Comparison of ENCODE assay signal across 28 cellular contexts in genomic region chr1:100892554-100892953, GRCh38. TPM values are rescaled to one million over a fixed set of nuclear protein-coding genes. Genes with fewer than 3 reads are reported as not detected.
DNase-seq lines count a peak whose midpoint lies in the region; ATAC-seq and TF ChIP-seq lines count a peak whose summit lies in the region.
"Had no signal": no experiment of that assay in that cellular context is flagged by ENCODE, and none has a peak within 500 bp of the region (broad histone marks: within the 10 kb centered on the region; RNA-seq: fewer than 3 reads in every experiment).

No MANE protein-coding gene starts in this region.

- H3K27ac ChIP-seq in endodermal cell (ENCODE audit: low read depth, low read length), result no peak overlapping the region
- H3K27ac ChIP-seq: adrenal gland, left ventricle myocardium inferior, skin epidermis, uterus, VCaP had no signal

- WGBS in endodermal cell (ENCODE audit: insufficient coverage in 1 of 2, insufficient read length in 1 of 2), 2 experiments, result 89 to 100% methylated on average over 3 of the region's 3 CpGs

- H3K4me3 ChIP-seq in NB4 (ENCODE audit: low read depth, low read length) (peak overlapping the region; percentile 12), endodermal cell (ENCODE audit: low read length) (peak overlapping the region; percentile 100)
- H3K4me3 ChIP-seq: adrenal gland, gastroesophageal sphincter, left ventricle myocardium inferior, skin epidermis, uterus had no signal

- no peak overlapping the region for H3K9ac ChIP-seq in endodermal cell (ENCODE audit: extremely low read depth, low read length, poor library complexity, severe bottlenecking)

- no peaks in the 10 kb centered on the region for H3K27me3 Mint-ChIP-seq in activated T-cell treated with anti-CD3 and anti-CD28 coated beads, Interleukin-2, amount 50 U/mL, for 72 hours (ENCODE audit: low read depth)
- H3K27me3 Mint-ChIP-seq in endodermal cell (ENCODE audit: insufficient read depth) (no peaks in the 10 kb centered on the region), progenitor cell of endocrine pancreas (no peaks in the 10 kb centered on the region)

- TF ChIP-seq CTCF in NB4 (IDR thresholded peaks at IDR 0.05; ENCODE audit: low read depth, low read length), result no peak
- TF ChIP-seq CTCF in endodermal cell (conservative IDR thresholded peaks at IDR 0.05), result no peak
- TF ChIP-seq CTCF in progenitor cell of endocrine pancreas (IDR thresholded peaks at IDR 0.05; ENCODE audit: unreplicated experiment), result no peak

- H3K9me3 Mint-ChIP-seq in activated T-cell treated with anti-CD3 and anti-CD28 coated beads, Interleukin-2, amount 50 U/mL, for 72 hours, result peaks cover 8 to 14% of the 10 kb centered on the region in 2 donors
- H3K9me3 Mint-ChIP-seq in endodermal cell, result peaks cover 44% of the 10 kb centered on the region
- peaks cover 27% of the 10 kb centered on the region for H3K9me3 Mint-ChIP-seq in progenitor cell of endocrine pancreas (ENCODE audit: low read depth)

- TF ChIP-seq POLR2A in NB4 (IDR thresholded peaks at IDR 0.05; ENCODE audit: extremely low read depth, insufficient read length), result no peak

- H3K4me1 ChIP-seq in endodermal cell (ENCODE audit: control insufficient read depth, insufficient read depth, low read length), result no peaks in the 10 kb centered on the region
- H3K4me1 ChIP-seq: BE2C had no signal

- H3K27me3 ChIP-seq in endodermal cell (ENCODE audit: control insufficient read depth, insufficient read depth, low read length, poor library complexity, severe bottlenecking), result no peaks in the 10 kb centered on the region
- H3K27me3 ChIP-seq: adrenal gland, BE2C, esophagus muscularis mucosa, gastroesophageal sphincter, uterus had no signal

- H3K9me3 ChIP-seq in endodermal cell (ENCODE audit: control insufficient read depth, low read length), result peaks cover 45% of the 10 kb centered on the region
- H3K9me3 ChIP-seq: BE2C, uterus had no signal

- no peak overlapping the region for H3K27ac Mint-ChIP-seq in activated T-cell treated with anti-CD3 and anti-CD28 coated beads, Interleukin-2, amount 50 U/mL, for 72 hours
- H3K27ac Mint-ChIP-seq in endodermal cell, result no peak overlapping the region
- no peak overlapping the region for H3K27ac Mint-ChIP-seq in progenitor cell of endocrine pancreas

- no peak for DNase-seq in activated T-cell treated with anti-CD3 and anti-CD28 coated beads, Interleukin-2, amount 50 U/mL, for 72 hours
- DNase-seq in activated T-cell treated with anti-CD3 and anti-CD28 coated beads, Interleukin-2, amount 50 U/mL, for 1 hour, result no peak
- DNase-seq in NB4 (ENCODE audit: low read depth) (no peak), endodermal cell (no peak), progenitor cell of endocrine pancreas (ENCODE audit: low spot score, unreplicated experiment) (no peak)
- no peak for DNase-seq in effector CD8-positive, alpha-beta T cell (lab: John Stamatoyannopoulos, UW)
- DNase-seq: activated CD4-positive, alpha-beta T cell treated with anti-CD3 and anti-CD28 coated beads, Interleukin-2, amount 50 U/mL, for 1 hour; activated CD8-positive, alpha-beta memory T cell treated with anti-CD3 and anti-CD28 coated beads, Interleukin-2, amount 50 U/mL, for 4 hours; activated effector memory CD4-positive, alpha-beta T cell treated with anti-CD3 and anti-CD28 coated beads, Interleukin-2, amount 50 U/mL, for 16 hours; adrenal gland; BE2C; GF-D8; hypothalamus; left ventricle myocardium inferior; midbrain; NCI-H1105 treated with DMSO at 0.1 percent for 48 hours; NCI-H2029; NCI-H226; NCI-H748 treated with DMSO at 0.1 percent for 48 hours; stimulated activated CD4-positive, alpha-beta T cell treated with anti-CD3 and anti-CD28 coated beads, Interleukin-1b, Interleukin-23, amount 100 ng/mL, for 48 hours; uterus had no signal

- H3K36me3 ChIP-seq in endodermal cell (ENCODE audit: control insufficient read depth, insufficient read depth, low read length), result peaks cover 40% of the 10 kb centered on the region
- H3K36me3 ChIP-seq: adrenal gland, esophagus muscularis mucosa, left ventricle myocardium inferior, uterus had no signal

- H3K4me3 Mint-ChIP-seq in activated T-cell treated with anti-CD3 and anti-CD28 coated beads, Interleukin-2, amount 50 U/mL, for 72 hours, result peak overlapping the region; percentile 9 to 77
- no peak overlapping the region for H3K4me3 Mint-ChIP-seq in endodermal cell
- peak overlapping the region; percentile 34 for H3K4me3 Mint-ChIP-seq in progenitor cell of endocrine pancreas (ENCODE audit: low read depth)

- no peak for ATAC-seq in activated T-cell treated with anti-CD3 and anti-CD28 coated beads, Interleukin-2, amount 50 U/mL, for 72 hours (replicated peaks in 1 of 2)
- ATAC-seq in GM18511 (IDR thresholded peaks at IDR 0.05; ENCODE audit: unreplicated experiment) (no peak), HG02870 (IDR thresholded peaks at IDR 0.05; ENCODE audit: unreplicated experiment) (no peak)
- ATAC-seq: gastroesophageal sphincter, HCT116 had no signal

- peaks cover 33% of the 10 kb centered on the region for H3K4me1 Mint-ChIP-seq in activated T-cell treated with anti-CD3 and anti-CD28 coated beads, Interleukin-2, amount 50 U/mL, for 72 hours (ENCODE audit: low read depth)
- peaks cover 14% of the 10 kb centered on the region for H3K4me1 Mint-ChIP-seq in endodermal cell
- H3K4me1 Mint-ChIP-seq in progenitor cell of endocrine pancreas (ENCODE audit: low read depth), result peaks cover 19% of the 10 kb centered on the region

- H3K36me3 Mint-ChIP-seq in activated T-cell treated with anti-CD3 and anti-CD28 coated beads, Interleukin-2, amount 50 U/mL, for 72 hours (ENCODE audit: insufficient read depth in 2 of 2), result peaks cover 23 to 37% of the 10 kb centered on the region in 2 donors
- H3K36me3 Mint-ChIP-seq in endodermal cell (ENCODE audit: low read depth) (peaks cover 57% of the 10 kb centered on the region), progenitor cell of endocrine pancreas (ENCODE audit: insufficient read depth) (peaks cover 42% of the 10 kb centered on the region)

RNA-seq across cellular contexts. Expression of gene EXTL2, which starts 2.1 kb away (rescaled TPM):
- 1 to 10 TPM; 4.0 to 4.9 TPM for total RNA-seq in activated T-cell treated with anti-CD3 and anti-CD28 coated beads, Interleukin-2, amount 50 U/mL, for 72 hours
- total RNA-seq in endodermal cell (10 to 100 TPM; 40.6 to 47.5 TPM), progenitor cell of endocrine pancreas (46.3 and 50.4 TPM in 2 replicates)
- 56.1 TPM for polyA plus RNA-seq in endodermal cell (2013, experiment 1 of 2)
- 53.9 TPM for polyA plus RNA-seq in endodermal cell (2013, experiment 2 of 2)

RNA-seq across cellular contexts. Expression of gene SLC30A7, which starts 3.3 kb away (rescaled TPM):
- total RNA-seq in activated T-cell treated with anti-CD3 and anti-CD28 coated beads, Interleukin-2, amount 50 U/mL, for 72 hours, result 10 to 100 TPM; 39.3 to 48.7 TPM
- 10 to 100 TPM; 21.7 to 26.2 TPM for total RNA-seq in endodermal cell
- polyA plus RNA-seq in endodermal cell (2013, experiment 1 of 2), result 12.0 TPM
- 11.0 TPM for polyA plus RNA-seq in endodermal cell (2013, experiment 2 of 2)
- total RNA-seq in progenitor cell of endocrine pancreas, result 28.2 and 30.7 TPM in 2 replicates
